8 cellular contexts compared by ENCODE assay signal in the genomic region with DNA sequence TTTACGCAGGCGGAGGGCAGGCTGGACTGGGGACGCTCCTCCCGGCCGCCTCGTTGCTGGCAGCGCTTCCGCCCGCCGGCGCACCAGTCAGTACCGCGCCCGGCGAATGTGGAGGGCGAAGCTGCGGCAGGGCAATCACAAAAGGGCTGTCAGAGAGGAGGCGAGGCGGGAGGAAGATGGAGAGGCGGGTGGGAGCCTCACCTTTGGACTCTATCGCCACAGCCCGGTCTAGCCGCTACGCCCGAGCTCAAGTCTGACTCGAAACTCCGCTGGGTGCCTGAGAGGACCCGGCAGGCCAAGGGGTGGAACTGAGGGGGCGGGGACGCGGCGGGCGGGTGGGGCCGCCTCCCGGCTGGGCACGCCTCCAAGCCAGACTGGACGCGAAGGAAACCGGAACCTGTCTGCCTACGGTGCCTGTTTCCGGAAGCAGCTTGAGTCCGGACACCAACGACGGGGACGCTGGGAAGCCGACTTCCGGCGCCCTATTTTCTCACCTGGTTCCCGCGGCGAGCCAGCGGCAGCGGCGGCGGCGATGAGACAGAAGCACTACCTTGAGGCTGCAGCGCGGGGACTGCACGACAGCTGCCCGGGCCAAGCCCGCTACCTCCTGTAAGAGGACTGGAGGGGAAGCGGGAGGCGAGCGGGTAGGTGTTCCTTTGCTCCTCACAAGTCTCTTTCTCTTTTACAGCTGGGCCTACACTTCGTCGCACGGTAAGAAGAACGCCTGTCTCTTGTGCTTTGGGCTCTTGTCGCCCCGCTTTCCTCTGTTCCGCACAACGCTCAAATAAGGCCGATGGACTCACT.
A peak's percentile ranks its signal among the peaks of the same experiment; 100 is the strongest.
DNase-seq lines count a peak whose midpoint lies in the region; ATAC-seq lines count a peak whose summit lies in the region.

A gene (plus strand): TSS at position 483 of the 804 bp plus-strand sequence.

- H3K4me2 ChIP-seq in BLaER1 = peak within 1 kb of the TSS; percentile 87

- H3K4me1 Mint-ChIP-seq in activated CD4-positive, alpha-beta T cell treated with anti-CD3 and anti-CD28 coated beads, Interleukin-2, amount 10 ng/mL, durations not matched to agents 24 days and 14 days = peaks cover 43% of the 10 kb centered on the region

- peaks cover 3% of the 10 kb centered on the region; the same call in 1 of the 2 replicates for H3K9me3 ChIP-seq in BLaER1

- H3K4me3 Mint-ChIP-seq in activated CD4-positive, alpha-beta T cell treated with anti-CD3 and anti-CD28 coated beads, Interleukin-2, amount 10 ng/mL, durations not matched to agents 24 days and 14 days = peak within 1 kb of the TSS; percentile 99

- H3K27ac ChIP-seq in BLaER1 = peak within 1 kb of the TSS; percentile 77

- H3K27me3 Mint-ChIP-seq in activated CD4-positive, alpha-beta T cell treated with anti-CD3 and anti-CD28 coated beads, Interleukin-2, amount 10 ng/mL, durations not matched to agents 24 days and 14 days = no peaks in the 10 kb centered on the region

- peaks cover 41% of the 10 kb centered on the region for H3K4me1 ChIP-seq in BLaER1

- H3K9me3 Mint-ChIP-seq in activated CD4-positive, alpha-beta T cell treated with anti-CD3 and anti-CD28 coated beads, Interleukin-2, amount 10 ng/mL, durations not matched to agents 24 days and 14 days = no peaks in the 10 kb centered on the region

- H3K36me3 ChIP-seq in BLaER1 = peaks cover 37% of the 10 kb centered on the region

- peak within 1 kb of the TSS; percentile 77 for H3K4me3 ChIP-seq in BLaER1

- intact Hi-C loops in activated CD4-positive, alpha-beta T cell treated with anti-CD3 and anti-CD28 coated beads, Interleukin-2, amount 10 ng/mL, durations not matched to agents 24 days and 14 days (cut with micrococcal nuclease) = loop anchor here (1.0 to 5.0 kb wide), 12 partner anchors 95 to 1105 kb away; a partner anchor contains a TSS

- peaks cover 31% of the 10 kb centered on the region for H3K36me3 Mint-ChIP-seq in activated CD4-positive, alpha-beta T cell treated with anti-CD3 and anti-CD28 coated beads, Interleukin-2, amount 10 ng/mL, durations not matched to agents 24 days and 14 days (ENCODE audit: low read depth)

- DNase-seq in NCI-H524 treated with DMSO at 0.1 percent for 48 hours (lab: John Stamatoyannopoulos, UW) = peak; percentile 68
- DNase-seq in activated CD4-positive, alpha-beta T cell treated with anti-CD3 and anti-CD28 coated beads, Interleukin-2, amount 10 ng/mL, durations not matched to agents 24 days and 14 days = peak; percentile 97
- peak; percentile 50 for DNase-seq in cortex of kidney (lab: John Stamatoyannopoulos, UW)
- peak; percentile 97 for DNase-seq in left lobe of liver (ENCODE audit: low spot score)
- DNase-seq in stimulated activated CD4-positive, alpha-beta T cell treated with anti-CD3 and anti-CD28 coated beads, Interleukin-2, amount 100 ng/mL, for 24 hours = peak; percentile 93

- peak within 1 kb of the TSS; percentile 86 for H3K9ac ChIP-seq in BLaER1

- H3K27ac Mint-ChIP-seq in activated CD4-positive, alpha-beta T cell treated with anti-CD3 and anti-CD28 coated beads, Interleukin-2, amount 10 ng/mL, durations not matched to agents 24 days and 14 days = peak within 1 kb of the TSS; percentile 92

- peak; percentile 94 for ATAC-seq in GM19324 (IDR thresholded peaks at IDR 0.05; ENCODE audit: low FRiP score, unreplicated experiment)
- peak; percentile 90 for ATAC-seq in HG03460 (IDR thresholded peaks at IDR 0.05; ENCODE audit: unreplicated experiment)
- ATAC-seq in left lobe of liver = peak; percentile 94

- H3K27me3 ChIP-seq in BLaER1 = no peaks in the 10 kb centered on the region

- 0 out of 2 replicates have a peak, but pooled peaks cover 9% of the 10 kb centered on the region for H4K20me1 ChIP-seq in BLaER1

Comparison
In these comparisons a context has a peak if more than half of its experiments do, and no peak if none do; other contexts are left out.
1. Peak in every context shown above with its lines: DNase-seq, ATAC-seq, H3K4me3 ChIP-seq and H3K27ac ChIP-seq.